Comparison of ENCODE assay signal across 25 cellular contexts in the genomic region with DNA sequence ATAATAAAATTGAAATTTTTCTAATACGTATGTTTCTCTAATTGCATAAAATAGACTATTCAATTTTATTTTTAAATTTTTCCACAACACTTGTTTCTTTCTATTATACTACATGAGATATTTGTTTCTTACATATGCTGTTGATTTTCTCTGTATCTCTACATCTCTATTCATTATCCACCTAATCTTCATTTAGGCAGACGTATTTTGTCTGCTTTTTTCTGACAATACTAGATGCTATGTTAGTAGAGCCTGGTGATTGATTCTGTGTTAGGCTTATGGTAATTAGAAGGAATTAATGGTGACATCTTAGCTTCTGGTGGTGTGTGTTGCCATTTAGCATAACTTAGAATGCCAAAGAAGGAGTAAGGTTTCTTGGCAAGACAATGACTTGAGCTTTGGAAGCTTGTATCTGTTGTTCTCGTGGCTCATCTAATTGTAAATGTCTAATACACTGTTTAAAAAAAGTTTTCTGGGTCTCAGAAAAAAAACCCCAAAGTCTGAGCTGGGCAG.
"Had no signal": no experiment of that assay in that cellular context is flagged by ENCODE, and none has a peak within 500 bp of the region (broad histone marks: within the 10 kb centered on the region; RNA-seq: fewer than 3 reads in every experiment).

No MANE protein-coding gene starts in this region.

- H3K9me3 Mint-ChIP-seq: nephron had no signal

- ATAC-seq: heart left ventricle; left cardiac atrium; left lung; mucosa of descending colon; right lobe of liver; stimulated activated naive B cell treated with anti-CD40 and anti-IgM and Interleukin-4, amounts not matched to agents 10 μg/mL and 1 μg/mL and 100 μg/mL, for 72 hours; upper lobe of right lung had no signal

- H3K27ac Mint-ChIP-seq: naive B cell; nephron; stimulated activated naive B cell treated with anti-CD40 and anti-IgM and Interleukin-4, amounts not matched to agents 10 μg/mL and 1 μg/mL and 100 μg/mL, for 72 hours; stimulated activated naive CD8-positive, alpha-beta T cell treated with anti-CD3 and anti-CD28 coated beads, Interleukin-15, Interleukin-2, amounts not matched to agents 100 ng/mL and 50 ng/mL, for 24 hours had no signal

- FAIRE-seq: islet of Langerhans, small intestine had no signal

- H2AFZ ChIP-seq: hepatocyte had no signal

- H3K4me1 ChIP-seq: heart left ventricle, left lung, right lobe of liver, suprapubic skin, transverse colon, upper lobe of right lung, uterus had no signal

- H3K4me2 ChIP-seq: hepatocyte had no signal

- H3K4me1 Mint-ChIP-seq: naive B cell; stimulated activated naive B cell treated with anti-CD40 and anti-IgM and Interleukin-4, amounts not matched to agents 10 μg/mL and 1 μg/mL and 100 μg/mL, for 72 hours had no signal

- H3K9me3 ChIP-seq: heart left ventricle, ovary, right lobe of liver, suprapubic skin, transverse colon, upper lobe of right lung, uterus had no signal

- H3K4me3 Mint-ChIP-seq: mesothelial cell of epicardium; naive B cell; nephron; stimulated activated naive B cell treated with anti-CD40 and anti-IgM and Interleukin-4, amounts not matched to agents 10 μg/mL and 1 μg/mL and 100 μg/mL, for 72 hours; stimulated activated naive CD8-positive, alpha-beta T cell treated with anti-CD3 and anti-CD28 coated beads, Interleukin-15, Interleukin-2, amounts not matched to agents 100 ng/mL and 50 ng/mL, for 24 hours had no signal

- H3K27ac ChIP-seq: coronary artery, heart left ventricle, hepatocyte, left lung, ovary, right lobe of liver, suprapubic skin, transverse colon, upper lobe of right lung, uterus had no signal

- H3K27me3 Mint-ChIP-seq: naive B cell; stimulated activated naive B cell treated with anti-CD40 and anti-IgM and Interleukin-4, amounts not matched to agents 10 μg/mL and 1 μg/mL and 100 μg/mL, for 72 hours; stimulated activated naive CD8-positive, alpha-beta T cell treated with anti-CD3 and anti-CD28 coated beads, Interleukin-15, Interleukin-2, amounts not matched to agents 100 ng/mL and 50 ng/mL, for 24 hours had no signal

- H3K4me3 ChIP-seq: coronary artery, heart left ventricle, hepatocyte, left lung, mucosa of descending colon, ovary, right lobe of liver, suprapubic skin, transverse colon, upper lobe of right lung, uterus had no signal

- DNase-seq: dermis blood vessel endothelial cell; effector memory CD4-positive, alpha-beta T cell; heart left ventricle; left cardiac atrium; left lung; mesenchymal stem cell; mucosa of descending colon; naive B cell; occipital lobe; ovary; right lobe of liver; small intestine; stimulated activated CD4-positive, alpha-beta T cell treated with anti-CD3 and anti-CD28 coated beads, Interleukin-15, amount 100 ng/mL, for 24 hours; stimulated activated CD4-positive, alpha-beta T cell treated with anti-CD3 and anti-CD28 coated beads, Interleukin-2, amount 100 ng/mL, for 48 hours; stimulated activated naive B cell treated with anti-CD40 and anti-IgM and Interleukin-4, amounts not matched to agents 10 μg/mL and 1 μg/mL and 100 μg/mL, for 72 hours; transverse colon; upper lobe of right lung; uterus had no signal

- H3K36me3 ChIP-seq: heart left ventricle, left lung, ovary, right lobe of liver, suprapubic skin, transverse colon, upper lobe of right lung, uterus had no signal

- H3K79me2 ChIP-seq: hepatocyte had no signal

- H3K36me3 Mint-ChIP-seq: mesothelial cell of epicardium; naive B cell; stimulated activated naive B cell treated with anti-CD40 and anti-IgM and Interleukin-4, amounts not matched to agents 10 μg/mL and 1 μg/mL and 100 μg/mL, for 72 hours had no signal

- H3K27me3 ChIP-seq: heart left ventricle, hepatocyte, left lung, ovary, right lobe of liver, suprapubic skin, transverse colon, upper lobe of right lung, uterus had no signal
